ENCODE assay signal across 9 cellular contexts in genomic region chrX:39859991-39860861, GRCh38.
DNase-seq lines count a peak whose midpoint lies in the region; ATAC-seq and TF ChIP-seq lines count a peak whose summit lies in the region.
"Had no signal": no experiment of that assay in that cellular context is flagged by ENCODE, and none has a peak within 500 bp of the region (broad histone marks: within the 10 kb centered on the region; RNA-seq: fewer than 3 reads in every experiment).

No MANE protein-coding gene starts in this region.

- H3K9me3 ChIP-seq in ascending aorta, result no peaks in the 10 kb centered on the region

- peak overlapping the region; percentile 39 for H3K4me3 Mint-ChIP-seq in activated naive CD8-positive, alpha-beta T cell treated with anti-CD3 and anti-CD28 coated beads for 36 hours

- H3K4me3 ChIP-seq in HL-60 (replicated peaks; ENCODE audit: insufficient read depth, low read length) (no peak overlapping the region), ascending aorta (no peak overlapping the region)

- H3K36me3 ChIP-seq in ascending aorta, result no peaks in the 10 kb centered on the region

- no peaks in the 10 kb centered on the region for H3K36me3 Mint-ChIP-seq in activated naive CD8-positive, alpha-beta T cell treated with anti-CD3 and anti-CD28 coated beads for 36 hours

- H3K4me1 Mint-ChIP-seq in activated naive CD8-positive, alpha-beta T cell treated with anti-CD3 and anti-CD28 coated beads for 36 hours, result peaks cover 41% of the 10 kb centered on the region

- no peaks in the 10 kb centered on the region for H3K27me3 ChIP-seq in HL-60 (ENCODE audit: insufficient read depth, poor library complexity, severe bottlenecking)
- H3K27me3 ChIP-seq in ascending aorta, result no peaks in the 10 kb centered on the region

- peak; percentile 53 for ATAC-seq in GM21367 (IDR thresholded peaks at IDR 0.05; ENCODE audit: unreplicated experiment)
- ATAC-seq: Panc1 had no signal

- DNase-seq in DMS53 (lab: John Stamatoyannopoulos, UW) (peak; percentile 95), HL-60 (ENCODE audit: low read depth in 1 of 2, low spot score in 1 of 2) (peak; percentile 80 to 84), SW480 (ENCODE audit: low spot score) (peak; percentile 97), myocyte (ENCODE audit: low read depth) (peak; percentile 88), ascending aorta (ENCODE audit: low spot score in 2 of 2) (no peak), NCI-H446 treated with DMSO at 0.1 percent for 48 hours (lab: John Stamatoyannopoulos, UW) (no peak)
- peak; percentile 84 for DNase-seq in activated naive CD8-positive, alpha-beta T cell treated with anti-CD3 and anti-CD28 coated beads for 36 hours

- no peaks in the 10 kb centered on the region for H3K9me3 Mint-ChIP-seq in activated naive CD8-positive, alpha-beta T cell treated with anti-CD3 and anti-CD28 coated beads for 36 hours

- H3K27ac Mint-ChIP-seq in activated naive CD8-positive, alpha-beta T cell treated with anti-CD3 and anti-CD28 coated beads for 36 hours, result peak overlapping the region; percentile 97

- no peaks in the 10 kb centered on the region for H3K27me3 Mint-ChIP-seq in activated naive CD8-positive, alpha-beta T cell treated with anti-CD3 and anti-CD28 coated beads for 36 hours

- TF ChIP-seq CTCF in HL-60 (IDR thresholded peaks at IDR 0.05; ENCODE audit: insufficient read depth, low read length) (no peak), ascending aorta (IDR thresholded peaks at IDR 0.05) (no peak)

- H3K27ac ChIP-seq in HL-60 (replicated peaks) (peak overlapping the region; percentile 40), ascending aorta (no peak overlapping the region)

- H3K4me1 ChIP-seq in ascending aorta, result no peaks in the 10 kb centered on the region

- intact Hi-C loops in ascending aorta (cut with DNase I), result no loop called here

Comparison
In these comparisons a context has a peak if more than half of its experiments do, and no peak if none do; other contexts are left out.
1. DNase-seq: peak in DMS53 (single experiment), HL-60 (2 of 2), SW480 (single experiment), activated naive CD8-positive, alpha-beta T cell treated with anti-CD3 and anti-CD28 coated beads for 36 hours (single experiment) and myocyte (single experiment); none in ascending aorta (0 of 2) and NCI-H446 treated with DMSO at 0.1 percent for 48 hours (single experiment).